In the genomic region with DNA sequence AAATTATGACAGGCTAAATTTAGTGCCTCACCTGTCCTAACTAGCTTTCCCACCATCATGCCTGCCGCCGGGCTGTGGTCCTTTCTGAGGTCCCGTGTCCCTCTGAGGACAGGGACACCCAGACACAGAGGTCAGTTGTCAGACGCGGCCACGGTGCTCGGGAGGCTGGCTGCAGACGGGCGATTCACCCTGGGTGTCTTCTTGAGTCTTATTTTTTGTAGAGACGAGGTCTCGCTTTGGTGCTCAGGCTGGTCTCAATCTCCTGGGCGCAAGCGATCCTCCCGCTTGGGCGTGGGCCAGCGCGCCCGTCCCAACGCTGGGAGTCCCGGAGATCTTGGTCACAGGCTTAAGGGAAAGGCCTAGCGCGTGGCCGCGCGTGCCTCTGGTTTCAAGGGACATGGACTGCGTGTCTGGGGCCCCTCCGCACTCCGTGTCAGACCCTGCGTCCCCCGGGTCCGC, we compare ENCODE assay signal across 2 cellular contexts.
A peak's percentile ranks its signal among the peaks of the same experiment; 100 is the strongest.
TF ChIP-seq lines count a peak whose summit lies in the region.

No MANE protein-coding gene starts in this region.

TF ChIP-seq in Ishikawa, 13 proteins besides CTCF, POLR2A, EP300 and RAD21:
- TF ChIP-seq CREB1 (IDR thresholded peaks at IDR 0.05; ENCODE audit: low read depth) (no peak), TCF12 (IDR thresholded peaks at IDR 0.05; ENCODE audit: low read depth) (0 out of 2 replicates have a peak, but pooled peaks have one; percentile 20), NFIC (IDR thresholded peaks at IDR 0.05) (peak; percentile 30; the same call in 1 of the 2 replicates)

TF ChIP-seq in K562, 482 proteins besides CTCF, POLR2A, EP300 and RAD21 (continues in another document):
- TF ChIP-seq, protein P1, sequence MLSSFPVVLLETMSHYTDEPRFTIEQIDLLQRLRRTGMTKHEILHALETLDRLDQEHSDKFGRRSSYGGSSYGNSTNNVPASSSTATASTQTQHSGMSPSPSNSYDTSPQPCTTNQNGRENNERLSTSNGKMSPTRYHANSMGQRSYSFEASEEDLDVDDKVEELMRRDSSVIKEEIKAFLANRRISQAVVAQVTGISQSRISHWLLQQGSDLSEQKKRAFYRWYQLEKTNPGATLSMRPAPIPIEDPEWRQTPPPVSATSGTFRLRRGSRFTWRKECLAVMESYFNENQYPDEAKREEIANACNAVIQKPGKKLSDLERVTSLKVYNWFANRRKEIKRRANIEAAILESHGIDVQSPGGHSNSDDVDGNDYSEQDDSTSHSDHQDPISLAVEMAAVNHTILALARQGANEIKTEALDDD (IDR thresholded peaks at IDR 0.05): no peak
- TF ChIP-seq BRF2 (IDR thresholded peaks at IDR 0.05; ENCODE audit: borderline replicate concordance, insufficient read depth, insufficient read length) (no peak), POLR2AphosphoS2 (IDR thresholded peaks at IDR 0.05; ENCODE audit: low read length) (no peak), TCF3 (CRISPR knock-in tag; IDR thresholded peaks at IDR 0.05) (no peak), PTBP1 (IDR thresholded peaks at IDR 0.05; ENCODE audit: low read depth, low read length) (no peak), TRIM28 (IDR thresholded peaks at IDR 0.05) (no peak), ZEB2 (IDR thresholded peaks at IDR 0.05) (no peak), XRCC3 (IDR thresholded peaks at IDR 0.05) (no peak), NR2C1 (IDR thresholded peaks at IDR 0.05) (no peak), NR2C1 (tag; IDR thresholded peaks at IDR 0.05) (no peak), DPF2 (IDR thresholded peaks at IDR 0.05) (no peak), SMARCE1 (IDR thresholded peaks at IDR 0.05) (no peak), NCOA6 (IDR thresholded peaks at IDR 0.05) (no peak), RB1 (IDR thresholded peaks at IDR 0.05; ENCODE audit: low read depth) (0 out of 2 replicates have a peak, but pooled peaks have one; percentile 33), HNRNPLL (IDR thresholded peaks at IDR 0.05; ENCODE audit: low read depth, low read length, poor library complexity, severe bottlenecking) (no peak), ASH1L (IDR thresholded peaks at IDR 0.05; ENCODE audit: borderline replicate concordance, low read depth, partially characterized antibody) (no peak), MNT (conservative IDR thresholded peaks at IDR 0.05) (no peak), FOSL1 (tag; conservative IDR thresholded peaks at IDR 0.05) (0 out of 2 replicates have a peak, but pooled peaks have one; percentile 6), GTF2F1 (IDR thresholded peaks at IDR 0.05; ENCODE audit: low read depth, low read length) (no peak), EWSR1 (IDR thresholded peaks at IDR 0.05; ENCODE audit: borderline replicate concordance, low read depth, partially characterized antibody) (no peak), RHOXF2B (CRISPR knock-in tag; conservative IDR thresholded peaks at IDR 0.05) (no peak), CAMTA2 (CRISPR knock-in tag; conservative IDR thresholded peaks at IDR 0.05) (no peak), HDAC6 (IDR thresholded peaks at IDR 0.05; ENCODE audit: low read depth, low read length) (no peak), CHCHD3 (CRISPR knock-in tag; IDR thresholded peaks at IDR 0.05) (no peak), RBBP5 (IDR thresholded peaks at IDR 0.05; ENCODE audit: borderline replicate concordance, insufficient read depth, low read length, poor library complexity, severe bottlenecking) (no peak), ETV5 (CRISPR knock-in tag; IDR thresholded peaks at IDR 0.05; ENCODE audit: low read depth) (0 out of 2 replicates have a peak, but pooled peaks have one; percentile 8)
- TF ChIP-seq, protein P2, sequence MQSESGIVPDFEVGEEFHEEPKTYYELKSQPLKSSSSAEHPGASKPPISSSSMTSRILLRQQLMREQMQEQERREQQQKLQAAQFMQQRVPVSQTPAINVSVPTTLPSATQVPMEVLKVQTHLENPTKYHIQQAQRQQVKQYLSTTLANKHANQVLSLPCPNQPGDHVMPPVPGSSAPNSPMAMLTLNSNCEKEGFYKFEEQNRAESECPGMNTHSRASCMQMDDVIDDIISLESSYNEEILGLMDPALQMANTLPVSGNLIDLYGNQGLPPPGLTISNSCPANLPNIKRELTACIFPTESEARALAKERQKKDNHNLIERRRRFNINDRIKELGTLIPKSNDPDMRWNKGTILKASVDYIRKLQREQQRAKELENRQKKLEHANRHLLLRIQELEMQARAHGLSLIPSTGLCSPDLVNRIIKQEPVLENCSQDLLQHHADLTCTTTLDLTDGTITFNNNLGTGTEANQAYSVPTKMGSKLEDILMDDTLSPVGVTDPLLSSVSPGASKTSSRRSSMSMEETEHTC (IDR thresholded peaks at IDR 0.05): no peak
- TF ChIP-seq, protein P3, sequence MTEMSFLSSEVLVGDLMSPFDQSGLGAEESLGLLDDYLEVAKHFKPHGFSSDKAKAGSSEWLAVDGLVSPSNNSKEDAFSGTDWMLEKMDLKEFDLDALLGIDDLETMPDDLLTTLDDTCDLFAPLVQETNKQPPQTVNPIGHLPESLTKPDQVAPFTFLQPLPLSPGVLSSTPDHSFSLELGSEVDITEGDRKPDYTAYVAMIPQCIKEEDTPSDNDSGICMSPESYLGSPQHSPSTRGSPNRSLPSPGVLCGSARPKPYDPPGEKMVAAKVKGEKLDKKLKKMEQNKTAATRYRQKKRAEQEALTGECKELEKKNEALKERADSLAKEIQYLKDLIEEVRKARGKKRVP (CRISPR knock-in tag; IDR thresholded peaks at IDR 0.05): no peak
- TF ChIP-seq, protein P4, sequence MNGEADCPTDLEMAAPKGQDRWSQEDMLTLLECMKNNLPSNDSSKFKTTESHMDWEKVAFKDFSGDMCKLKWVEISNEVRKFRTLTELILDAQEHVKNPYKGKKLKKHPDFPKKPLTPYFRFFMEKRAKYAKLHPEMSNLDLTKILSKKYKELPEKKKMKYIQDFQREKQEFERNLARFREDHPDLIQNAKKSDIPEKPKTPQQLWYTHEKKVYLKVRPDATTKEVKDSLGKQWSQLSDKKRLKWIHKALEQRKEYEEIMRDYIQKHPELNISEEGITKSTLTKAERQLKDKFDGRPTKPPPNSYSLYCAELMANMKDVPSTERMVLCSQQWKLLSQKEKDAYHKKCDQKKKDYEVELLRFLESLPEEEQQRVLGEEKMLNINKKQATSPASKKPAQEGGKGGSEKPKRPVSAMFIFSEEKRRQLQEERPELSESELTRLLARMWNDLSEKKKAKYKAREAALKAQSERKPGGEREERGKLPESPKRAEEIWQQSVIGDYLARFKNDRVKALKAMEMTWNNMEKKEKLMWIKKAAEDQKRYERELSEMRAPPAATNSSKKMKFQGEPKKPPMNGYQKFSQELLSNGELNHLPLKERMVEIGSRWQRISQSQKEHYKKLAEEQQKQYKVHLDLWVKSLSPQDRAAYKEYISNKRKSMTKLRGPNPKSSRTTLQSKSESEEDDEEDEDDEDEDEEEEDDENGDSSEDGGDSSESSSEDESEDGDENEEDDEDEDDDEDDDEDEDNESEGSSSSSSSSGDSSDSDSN (IDR thresholded peaks at IDR 0.05; ENCODE audit: borderline replicate concordance in 1 of 2, low read depth in 2 of 2, low read length in 2 of 2): 0 out of 4 replicates have a peak, but pooled peaks of 1 of the 2 experiments have one; percentile 52
- TF ChIP-seq, protein P5, sequence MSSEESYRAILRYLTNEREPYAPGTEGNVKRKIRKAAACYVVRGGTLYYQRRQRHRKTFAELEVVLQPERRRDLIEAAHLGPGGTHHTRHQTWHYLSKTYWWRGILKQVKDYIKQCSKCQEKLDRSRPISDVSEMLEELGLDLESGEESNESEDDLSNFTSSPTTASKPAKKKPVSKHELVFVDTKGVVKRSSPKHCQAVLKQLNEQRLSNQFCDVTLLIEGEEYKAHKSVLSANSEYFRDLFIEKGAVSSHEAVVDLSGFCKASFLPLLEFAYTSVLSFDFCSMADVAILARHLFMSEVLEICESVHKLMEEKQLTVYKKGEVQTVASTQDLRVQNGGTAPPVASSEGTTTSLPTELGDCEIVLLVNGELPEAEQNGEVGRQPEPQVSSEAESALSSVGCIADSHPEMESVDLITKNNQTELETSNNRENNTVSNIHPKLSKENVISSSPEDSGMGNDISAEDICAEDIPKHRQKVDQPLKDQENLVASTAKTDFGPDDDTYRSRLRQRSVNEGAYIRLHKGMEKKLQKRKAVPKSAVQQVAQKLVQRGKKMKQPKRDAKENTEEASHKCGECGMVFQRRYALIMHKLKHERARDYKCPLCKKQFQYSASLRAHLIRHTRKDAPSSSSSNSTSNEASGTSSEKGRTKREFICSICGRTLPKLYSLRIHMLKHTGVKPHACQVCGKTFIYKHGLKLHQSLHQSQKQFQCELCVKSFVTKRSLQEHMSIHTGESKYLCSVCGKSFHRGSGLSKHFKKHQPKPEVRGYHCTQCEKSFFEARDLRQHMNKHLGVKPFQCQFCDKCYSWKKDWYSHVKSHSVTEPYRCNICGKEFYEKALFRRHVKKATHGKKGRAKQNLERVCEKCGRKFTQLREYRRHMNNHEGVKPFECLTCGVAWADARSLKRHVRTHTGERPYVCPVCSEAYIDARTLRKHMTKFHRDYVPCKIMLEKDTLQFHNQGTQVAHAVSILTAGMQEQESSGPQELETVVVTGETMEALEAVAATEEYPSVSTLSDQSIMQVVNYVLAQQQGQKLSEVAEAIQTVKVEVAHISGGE (CRISPR knock-in tag; IDR thresholded peaks at IDR 0.05): no peak
- TF ChIP-seq, protein P6, sequence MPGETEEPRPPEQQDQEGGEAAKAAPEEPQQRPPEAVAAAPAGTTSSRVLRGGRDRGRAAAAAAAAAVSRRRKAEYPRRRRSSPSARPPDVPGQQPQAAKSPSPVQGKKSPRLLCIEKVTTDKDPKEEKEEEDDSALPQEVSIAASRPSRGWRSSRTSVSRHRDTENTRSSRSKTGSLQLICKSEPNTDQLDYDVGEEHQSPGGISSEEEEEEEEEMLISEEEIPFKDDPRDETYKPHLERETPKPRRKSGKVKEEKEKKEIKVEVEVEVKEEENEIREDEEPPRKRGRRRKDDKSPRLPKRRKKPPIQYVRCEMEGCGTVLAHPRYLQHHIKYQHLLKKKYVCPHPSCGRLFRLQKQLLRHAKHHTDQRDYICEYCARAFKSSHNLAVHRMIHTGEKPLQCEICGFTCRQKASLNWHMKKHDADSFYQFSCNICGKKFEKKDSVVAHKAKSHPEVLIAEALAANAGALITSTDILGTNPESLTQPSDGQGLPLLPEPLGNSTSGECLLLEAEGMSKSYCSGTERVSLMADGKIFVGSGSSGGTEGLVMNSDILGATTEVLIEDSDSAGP (CRISPR knock-in tag; IDR thresholded peaks at IDR 0.05): no peak
